9 cellular contexts compared by ENCODE assay signal in genomic region chr5:2750026-2750757, GRCh38. TPM values are rescaled to one million over a fixed set of nuclear protein-coding genes. Genes with fewer than 3 reads are reported as not detected.
DNase-seq lines count a peak whose midpoint lies in the region; ATAC-seq and TF ChIP-seq lines count a peak whose summit lies in the region.
"Had no signal": no experiment of that assay in that cellular context is flagged by ENCODE, and none has a peak within 500 bp of the region (broad histone marks: within the 10 kb centered on the region; RNA-seq: fewer than 3 reads in every experiment).

No MANE protein-coding gene starts in this region.

- H3K9me3 Mint-ChIP-seq in endothelial cell (ENCODE audit: unreplicated experiment), result no peaks in the 10 kb centered on the region

- no peak for TF ChIP-seq CTCF in endothelial cell (IDR thresholded peaks at IDR 0.05; ENCODE audit: unreplicated experiment)

- peaks cover 8% of the 10 kb centered on the region for H3K4me1 Mint-ChIP-seq in endothelial cell (ENCODE audit: unreplicated experiment)

- no peak for ATAC-seq in HG02759 (IDR thresholded peaks at IDR 0.05; ENCODE audit: unreplicated experiment)
- no peak for ATAC-seq in GM19351 (IDR thresholded peaks at IDR 0.05; ENCODE audit: unreplicated experiment)

- peak overlapping the region; percentile 78 for H3K4me3 Mint-ChIP-seq in endothelial cell (ENCODE audit: unreplicated experiment)

- peak; percentile 46 for DNase-seq in EL
- peak; percentile 18 for DNase-seq in NCI-H2171 treated with DMSO at 0.1 percent for 48 hours (lab: John Stamatoyannopoulos, UW)
- peak; percentile 21 for DNase-seq in endothelial cell (ENCODE audit: low spot score)
- peak; percentile 9 for DNase-seq in mucosa of gallbladder (ENCODE audit: low spot score)
- no peak for DNase-seq in central memory CD4-positive, alpha-beta T cell
- DNase-seq in DMS114 treated with DMSO at 0.1 percent for 48 hours (lab: John Stamatoyannopoulos, UW; ENCODE audit: unreplicated experiment), result no peak
- DNase-seq: DMS79 treated with DMSO at 0.1 percent for 48 hours had no signal

- H3K27me3 Mint-ChIP-seq in endothelial cell (ENCODE audit: unreplicated experiment), result peaks cover 24% of the 10 kb centered on the region

- H3K36me3 Mint-ChIP-seq in endothelial cell (ENCODE audit: low read depth, unreplicated experiment), result peaks cover 7% of the 10 kb centered on the region

- H3K27ac Mint-ChIP-seq in endothelial cell (ENCODE audit: unreplicated experiment), result peak overlapping the region; percentile 42

RNA-seq across cellular contexts. Expression of gene IRX2, which starts 1.3 kb away (rescaled TPM):
- total RNA-seq in endothelial cell (ENCODE audit: unreplicated experiment) (0.72 TPM), mucosa of gallbladder (0.26 TPM)

Comparison
In these comparisons a context has a peak if more than half of its experiments do, and no peak if none do; other contexts are left out.
1. DNase-seq: peak in EL (single experiment), NCI-H2171 treated with DMSO at 0.1 percent for 48 hours (single experiment), endothelial cell (single experiment) and mucosa of gallbladder (single experiment); none in central memory CD4-positive, alpha-beta T cell (single experiment) and DMS114 treated with DMSO at 0.1 percent for 48 hours (single experiment).